In genomic region chrX:138925330-138925729, GRCh38 we compare ENCODE assay signal across 10 cellular contexts.
DNase-seq lines count a peak whose midpoint lies in the region; ATAC-seq and TF ChIP-seq lines count a peak whose summit lies in the region.
"Had no signal": no experiment of that assay in that cellular context is flagged by ENCODE, and none has a peak within 500 bp of the region (broad histone marks: within the 10 kb centered on the region; RNA-seq: fewer than 3 reads in every experiment).

No MANE protein-coding gene starts in this region.

- H3K36me3 ChIP-seq in RWPE2 (ENCODE audit: low read depth) (no peaks in the 10 kb centered on the region), skeletal muscle satellite cell (ENCODE audit: insufficient read depth, low read length) (no peaks in the 10 kb centered on the region)

- H3K4me1 ChIP-seq in RWPE2 (ENCODE audit: insufficient read depth, poor library complexity, severe bottlenecking) (peaks cover 4% of the 10 kb centered on the region), skeletal muscle satellite cell (ENCODE audit: control insufficient read depth, insufficient read depth, low read length) (peaks cover 13% of the 10 kb centered on the region)

- peak; percentile 93 for ATAC-seq in RWPE2 (ENCODE audit: low read depth)
- no peak for ATAC-seq in HG02571 (IDR thresholded peaks at IDR 0.05; ENCODE audit: unreplicated experiment)
- no peak for ATAC-seq in GM19463 (IDR thresholded peaks at IDR 0.05; ENCODE audit: unreplicated experiment)

- H3K4me3 ChIP-seq in HFF-Myc (replicated peaks; ENCODE audit: low read depth, low read length) (no peak overlapping the region), RWPE2 (ENCODE audit: severe bottlenecking) (no peak overlapping the region), fibroblast of villous mesenchyme (ENCODE audit: low read depth, low read length) (no peak overlapping the region), skeletal muscle satellite cell (ENCODE audit: low read length) (no peak overlapping the region)
- H3K4me3 ChIP-seq: skin epidermis had no signal

- TF ChIP-seq CTCF in HFF-Myc (IDR thresholded peaks at IDR 0.05; ENCODE audit: low read depth, low read length, missing control alignments) (no peak), RWPE2 (IDR thresholded peaks at IDR 0.05; ENCODE audit: poor library complexity, severe bottlenecking) (no peak), fibroblast of villous mesenchyme (IDR thresholded peaks at IDR 0.05; ENCODE audit: insufficient read depth, low read depth, low read length) (no peak)

- no peak overlapping the region for H3K27ac ChIP-seq in RWPE2 (ENCODE audit: poor library complexity, severe bottlenecking)
- H3K27ac ChIP-seq: skin epidermis had no signal

- H3K27me3 ChIP-seq in RWPE2 (ENCODE audit: insufficient read depth, poor library complexity, severe bottlenecking): no peaks in the 10 kb centered on the region
- H3K27me3 ChIP-seq in skeletal muscle satellite cell (ENCODE audit: control insufficient read depth, insufficient read depth, low read length): no peaks in the 10 kb centered on the region

- H3K4me2 ChIP-seq in skeletal muscle satellite cell (ENCODE audit: low read length): peak overlapping the region; percentile 31

- DNase-seq in HFF-Myc (ENCODE audit: extremely low read depth, low read depth) (peak; percentile 25), RWPE2 (ENCODE audit: low spot score) (no peak), fibroblast of villous mesenchyme (ENCODE audit: low read depth) (peak; percentile 81), Ammon's horn (ENCODE audit: low spot score) (no peak)
- DNase-seq: amniotic stem cell, NCI-H2227 treated with DMSO at 0.1 percent for 48 hours had no signal

- H3K9me3 ChIP-seq in RWPE2 (ENCODE audit: severe bottlenecking) (no peaks in the 10 kb centered on the region), skeletal muscle satellite cell (replicated peaks; ENCODE audit: low read length) (no peaks in the 10 kb centered on the region)

- H3K9ac ChIP-seq in skeletal muscle satellite cell (ENCODE audit: low read depth, low read length): no peak overlapping the region

Comparison
In these comparisons a context has a peak if more than half of its experiments do, and no peak if none do; other contexts are left out.
1. DNase-seq: peak in HFF-Myc (single experiment) and fibroblast of villous mesenchyme (single experiment); none in RWPE2 (single experiment) and Ammon's horn (single experiment).